9 cellular contexts compared by ENCODE assay signal in the genomic region with DNA sequence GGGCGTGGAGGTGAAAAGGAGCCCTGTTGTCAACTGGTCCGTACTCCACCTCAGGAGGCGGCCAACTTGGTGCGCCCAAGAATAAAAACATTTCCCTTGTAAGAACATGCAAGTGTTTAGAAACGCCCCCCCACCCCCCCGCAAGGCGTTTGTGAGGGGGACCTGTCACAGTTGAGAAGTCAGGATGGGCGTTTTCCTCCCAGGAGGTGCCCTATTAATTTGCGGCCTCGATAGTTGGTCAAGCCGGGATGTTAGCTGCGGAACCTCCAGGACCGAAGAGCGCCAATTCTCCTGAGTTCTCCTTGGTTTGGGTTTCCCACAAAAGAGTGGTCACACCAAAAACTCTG. TPM values are rescaled to one million over a fixed set of nuclear protein-coding genes. Genes with fewer than 3 reads are reported as not detected.
A peak's percentile ranks its signal among the peaks of the same experiment; 100 is the strongest.
DNase-seq lines count a peak whose midpoint lies in the region; ATAC-seq, FAIRE-seq and TF ChIP-seq lines count a peak whose summit lies in the region.
"Had no signal": no experiment of that assay in that cellular context is flagged by ENCODE, and none has a peak within 500 bp of the region (broad histone marks: within the 10 kb centered on the region; RNA-seq: fewer than 3 reads in every experiment).

No MANE protein-coding gene starts in this region.

- no peaks in the 10 kb centered on the region for H3K27me3 ChIP-seq in GM06990 (replicated peaks; ENCODE audit: control insufficient read depth, insufficient read depth, low read length)
- no peaks in the 10 kb centered on the region for H3K27me3 ChIP-seq in GM12878 (replicated peaks in 1 of 2; ENCODE audit: control insufficient read depth in 2 of 2, insufficient read depth in 2 of 2, low read length in 1 of 2)

- peak; percentile 19; the same call in 1 of the 2 replicates for TF ChIP-seq POLR2A in GM12878 (IDR thresholded peaks at IDR 0.05; ENCODE audit: low read depth, low read length)

- POLR2A ChIA-PET in GM12878 (lab: Charles Lee): interaction anchor here (0.7 to 14.6 kb wide), 10 partner anchors 8 to 202 kb away, joined by 3 to 472 read pairs (median 6); a partner anchor contains a TSS

- peak overlapping the region; percentile 78 for H3K4me3 ChIP-seq in GM06990 (replicated peaks; ENCODE audit: low read depth, low read length)
- H3K4me3 ChIP-seq in GM12878: peak overlapping the region; percentile 93

- SMC1A ChIA-PET in GM12878 (lab: Charles Lee; ENCODE audit: uncharacterized antibody, unreplicated experiment): interaction anchor here (0.6 to 13.8 kb wide), 7 partner anchors 35 to 196 kb away, joined by 3 to 232 read pairs (median 4); a partner anchor contains a TSS

- H3K36me3 ChIP-seq in GM06990 (ENCODE audit: control insufficient read depth, insufficient read depth, low read length) (no peaks in the 10 kb centered on the region), GM12878 (ENCODE audit: control insufficient read depth in 2 of 2, insufficient read depth in 2 of 2, low read length in 1 of 2) (no peaks in the 10 kb centered on the region)

- TF ChIP-seq RAD21 in GM12878 (IDR thresholded peaks at IDR 0.05; ENCODE audit: insufficient read depth, low read depth, low read length): no peak

- H3K4me2 ChIP-seq in GM12878 (ENCODE audit: control insufficient read depth, insufficient read depth): peak overlapping the region; percentile 75

- no peak for TF ChIP-seq EP300 in GM12878 (IDR thresholded peaks at IDR 0.05; ENCODE audit: borderline replicate concordance in 1 of 2, control insufficient read depth in 1 of 2, low read depth in 2 of 2, low read length in 2 of 2)

- ATAC-seq in HG02642 (IDR thresholded peaks at IDR 0.05; ENCODE audit: poor library complexity, unreplicated experiment) (peak; percentile 8), SK-N-SH treated with all-trans-retinoic acid at 6 μM for 48 hours (peak; percentile 2; the same call in 2 of the 3 replicates), GM12878 (peak; percentile 42), left colon (no peak), GM21825 (IDR thresholded peaks at IDR 0.05; ENCODE audit: unreplicated experiment) (no peak)

- H4K20me1 ChIP-seq in GM12878 (ENCODE audit: control insufficient read depth, insufficient read depth): no peaks in the 10 kb centered on the region

- DNase-seq in GM06990 (ENCODE audit: extremely low read depth, insufficient read length) (no peak), GM12878 (ENCODE audit: low read depth, low spot score) (no peak), left colon (peak; percentile 70 to 75), SIG-M5 treated with dmso at 0.1 percent for 504 hours (lab: John Stamatoyannopoulos, UW; ENCODE audit: unreplicated experiment) (no peak)
- peak; percentile 34 for DNase-seq in stimulated activated CD8-positive, alpha-beta memory T cell treated with anti-CD3 and anti-CD28 coated beads, Interleukin-15, amount 100 ng/mL, for 1 hour (ENCODE audit: low read depth)

- CTCF ChIA-PET in GM12878 (lab: Yijun Ruan, JAX): interaction anchor here (0.6 to 3.9 kb wide), 10 partner anchors 9 to 307 kb away, joined by 3 to 21 read pairs (median 6); a partner anchor contains a TSS

- H3K79me2 ChIP-seq in GM12878 (ENCODE audit: control insufficient read depth, insufficient read depth, low read length): peaks cover 70% of the 10 kb centered on the region

- FAIRE-seq in GM12878 (lab: Jason Lieb, UNC): no peak

- intact Hi-C loops in GM12878 (cut with micrococcal nuclease; ENCODE audit: unreplicated experiment) (loop anchor here (1.0 to 5.0 kb wide), 2 partner anchors 36 to 912 kb away; a partner anchor contains a TSS), left colon (cut with DNase I, micrococcal nuclease) (loop anchor here in 1 of 2 donors (5.0 kb wide), 1 partner anchor 38 kb away; a partner anchor contains a TSS)

- H2AFZ ChIP-seq in GM12878 (ENCODE audit: control insufficient read depth, low read depth, low read length): peak overlapping the region; percentile 94

- peak overlapping the region; percentile 83 for H3K9ac ChIP-seq in GM12878 (ENCODE audit: control insufficient read depth, insufficient read depth, low read length)

- WGBS in GM12878 (ENCODE audit: insufficient coverage, insufficient replicate concordance, low lambda C conversion rate, missing lambda C conversion rate): 1% methylated on average over 14 of the region's 14 CpGs

- in situ Hi-C loops in GM12878 (cut with MboI): no loop called here

- RAD21 ChIA-PET in GM12878 (lab: Charles Lee; ENCODE audit: unreplicated experiment): interaction anchor here (0.6 to 9.0 kb wide), 7 partner anchors 8 to 1613 kb away, joined by 3 to 145 read pairs (median 3); a partner anchor contains a TSS

- H3K4me1 ChIP-seq in GM12878 (ENCODE audit: control insufficient read depth, insufficient read depth, low read length): peaks cover 8% of the 10 kb centered on the region

- H3K9me3 ChIP-seq in GM12878 (replicated peaks; ENCODE audit: control insufficient read depth, insufficient read depth, low read length): no peaks in the 10 kb centered on the region

- BruUV-seq in GM12878 (replicated peaks; lab: Mats Ljungman, UMichigan): TSS peak; percentile 73

- no peak for TF ChIP-seq CTCF in GM06990 (IDR thresholded peaks at IDR 0.05; ENCODE audit: insufficient read depth, low read length, poor library complexity, severe bottlenecking)
- no peak for TF ChIP-seq CTCF in GM12878 (IDR thresholded peaks at IDR 0.05 in 2 of 3, conservative IDR thresholded peaks at IDR 0.05 in 1 of 3; ENCODE audit: control insufficient read depth in 2 of 3, extremely low read depth in 1 of 3, insufficient read depth in 1 of 3, low read depth in 3 of 3, low read length in 3 of 3)

- peak overlapping the region; percentile 84 for H3K27ac ChIP-seq in GM12878 (ENCODE audit: control insufficient read depth, insufficient read depth)

TF ChIP-seq in SK-N-SH treated with all-trans-retinoic acid at 6 μM for 48 hours, 23 proteins besides CTCF, POLR2A, EP300 and RAD21 (continues in another document):
- no peak for TF ChIP-seq ARNTL (CRISPR knock-in tag; IDR thresholded peaks at IDR 0.05; ENCODE audit: borderline replicate concordance, low read depth)

TF ChIP-seq in GM12878, 131 proteins besides CTCF, POLR2A, EP300 and RAD21 (continues in another document):
- TF ChIP-seq POLR2AphosphoS5 (IDR thresholded peaks at IDR 0.05; ENCODE audit: low read length) (0 out of 2 replicates have a peak, but pooled peaks have one; percentile 11), FOXM1 (IDR thresholded peaks at IDR 0.05; ENCODE audit: low read depth, low read length) (no peak), MTA3 (IDR thresholded peaks at IDR 0.05; ENCODE audit: borderline replicate concordance, low read length) (no peak)

RNA-seq across cellular contexts. Expression of a gene that starts 0.7 kb away (rescaled TPM):
- total RNA-seq in GM12878 (2013; cell fraction: nucleolus; rRNA removed): 22.3 and 23.3 TPM in 2 replicates
- total RNA-seq in GM12878 (2014; rRNA removed): 23.1 and 28.4 TPM in 2 replicates
- 28.9 and 29.7 TPM in 2 replicates for total RNA-seq in GM12878 (2014; rRNA removed; fragmentation: Illumina TruSeq; extraction: Trizol)
- 26.0 and 29.6 TPM in 2 replicates for total RNA-seq in GM12878 (2021)
- polyA plus RNA-seq in GM12878 (2011; ENCODE audit: low read depth): 8.3 TPM
- 56.9 and 106 TPM in 2 replicates for polyA plus RNA-seq in GM12878 (2011; rRNA removed)
- 14.4 and 24.8 TPM in 2 replicates for polyA plus RNA-seq in GM12878 (2011; cell fraction: cytosol; rRNA removed)
- 19.3 and 22.7 TPM in 2 replicates for polyA plus RNA-seq in GM12878 (2011; cell fraction: nucleus; rRNA removed)
- 27.0 and 33.1 TPM in 2 replicates for polyA plus RNA-seq in GM12878 (2012)
- polyA plus RNA-seq in GM12878 (2014; fragmentation: Illumina TruSeq; extraction: Trizol): 16.3 and 18.3 TPM in 2 replicates
- polyA plus RNA-seq in GM12878 (2014; fragmentation: Nextera tagmentation; extraction: Ambion mirVana): 10 to 100 TPM in 1 of 2 experiments, 1 to 10 TPM in 1; 5.4 to 24.0 TPM
- 30.0 and 31.7 TPM in 2 replicates for polyA plus RNA-seq in GM12878 (2014; rRNA removed)
- polyA plus RNA-seq in GM12878 (2016; fragmentation: Nextera tagmentation; extraction: Ambion mirVana): 1 to 10 TPM; 5.0 to 9.9 TPM
- polyA minus RNA-seq in GM12878 (2011; rRNA and poly(A)+ RNA removed): 9.9 and 10.1 TPM in 2 replicates
- 9.9 and 10.5 TPM in 2 replicates for polyA minus RNA-seq in GM12878 (2011; cell fraction: cytosol; rRNA and poly(A)+ RNA removed)
- 13.1 and 18.6 TPM in 2 replicates for polyA minus RNA-seq in GM12878 (2011; cell fraction: nucleus; rRNA and poly(A)+ RNA removed)
- 1 to 10 TPM; 6.5 to 7.6 TPM for total RNA-seq in left colon

RNA-seq across cellular contexts. Expression of a gene that starts 28.8 kb away (rescaled TPM):
- not detected in 2 replicates for total RNA-seq in GM12878 (2013; cell fraction: nucleolus; rRNA removed)
- total RNA-seq in GM12878 (2014; rRNA removed) (not detected in 2 replicates), GM12878 (2014; rRNA removed; fragmentation: Illumina TruSeq; extraction: Trizol) (not detected in 2 replicates), GM12878 (2021) (not detected in 2 replicates), left colon (under 1 TPM in 1 of 2 donors, not detected in 1; 0.42 TPM)
- 0.05 TPM for polyA plus RNA-seq in GM12878 (2011; ENCODE audit: low read depth)
- polyA plus RNA-seq in GM12878 (2011; rRNA removed) (not detected in 2 replicates), GM12878 (2014; fragmentation: Illumina TruSeq; extraction: Trizol) (not detected in 2 replicates), GM12878 (2014; fragmentation: Nextera tagmentation; extraction: Ambion mirVana) (under 1 TPM in 1 of 2 experiments, not detected in 1; 0.02 TPM), GM12878 (2014; rRNA removed) (not detected in 2 replicates), GM12878 (2016; fragmentation: Nextera tagmentation; extraction: Ambion mirVana) (under 1 TPM; 0.54 to 0.58 TPM)
- polyA plus RNA-seq in GM12878 (2011; cell fraction: cytosol; rRNA removed): not detected in 2 replicates
- not detected in 2 replicates for polyA plus RNA-seq in GM12878 (2011; cell fraction: nucleus; rRNA removed)
- polyA plus RNA-seq in GM12878 (2012): 0.04 TPM in 2 replicates
- polyA minus RNA-seq in GM12878 (2011; rRNA and poly(A)+ RNA removed): not detected in 2 replicates
- polyA minus RNA-seq in GM12878 (2011; cell fraction: cytosol; rRNA and poly(A)+ RNA removed): not detected in 2 replicates
- polyA minus RNA-seq in GM12878 (2011; cell fraction: nucleus; rRNA and poly(A)+ RNA removed): not detected in 2 replicates
- total RNA-seq: NCI-H460 had no signal

RNA-seq across cellular contexts. Expression of a gene that starts 35.9 kb away (rescaled TPM):
- total RNA-seq in GM12878 (2013; cell fraction: nucleolus; rRNA removed): 48.0 and 49.1 TPM in 2 replicates
- total RNA-seq in GM12878 (2014; rRNA removed): 260 and 307 TPM in 2 replicates
- total RNA-seq in GM12878 (2014; rRNA removed; fragmentation: Illumina TruSeq; extraction: Trizol): 580 and 598 TPM in 2 replicates
- total RNA-seq in GM12878 (2021): 314 and 323 TPM in 2 replicates
- polyA plus RNA-seq in GM12878 (2011; ENCODE audit: low read depth): 338 TPM
- 420 and 773 TPM in 2 replicates for polyA plus RNA-seq in GM12878 (2011; rRNA removed)
- polyA plus RNA-seq in GM12878 (2011; cell fraction: cytosol; rRNA removed): 127 and 140 TPM in 2 replicates
- 103 and 152 TPM in 2 replicates for polyA plus RNA-seq in GM12878 (2011; cell fraction: nucleus; rRNA removed)
- polyA plus RNA-seq in GM12878 (2012): 382 and 414 TPM in 2 replicates
- polyA plus RNA-seq in GM12878 (2014; fragmentation: Illumina TruSeq; extraction: Trizol): 756 and 851 TPM in 2 replicates
- 100 to 1,000 TPM; 858 to 954 TPM for polyA plus RNA-seq in GM12878 (2014; fragmentation: Nextera tagmentation; extraction: Ambion mirVana)
- polyA plus RNA-seq in GM12878 (2014; rRNA removed): 358 and 471 TPM in 2 replicates
- 100 to 1,000 TPM; 931 to 961 TPM for polyA plus RNA-seq in GM12878 (2016; fragmentation: Nextera tagmentation; extraction: Ambion mirVana)
- 62.3 and 71.0 TPM in 2 replicates for polyA minus RNA-seq in GM12878 (2011; rRNA and poly(A)+ RNA removed)
- 49.4 and 65.2 TPM in 2 replicates for polyA minus RNA-seq in GM12878 (2011; cell fraction: cytosol; rRNA and poly(A)+ RNA removed)
- polyA minus RNA-seq in GM12878 (2011; cell fraction: nucleus; rRNA and poly(A)+ RNA removed): 36.6 and 52.7 TPM in 2 replicates
- total RNA-seq in left colon: 10 to 100 TPM; 41.5 to 61.3 TPM

Comparison
In these comparisons a context has a peak if more than half of its experiments do, and no peak if none do; other contexts are left out.
1. DNase-seq: peak in left colon (2 of 2) and stimulated activated CD8-positive, alpha-beta memory T cell treated with anti-CD3 and anti-CD28 coated beads, Interleukin-15, amount 100 ng/mL, for 1 hour (single experiment); none in GM06990 (single experiment), GM12878 (single experiment) and SIG-M5 treated with dmso at 0.1 percent for 504 hours (single experiment).
2. ATAC-seq: peak in HG02642 (single experiment), SK-N-SH treated with all-trans-retinoic acid at 6 μM for 48 hours (single experiment) and GM12878 (single experiment); none in left colon (single experiment) and GM21825 (single experiment).